8 cellular contexts compared by ENCODE assay signal in the genomic region with DNA sequence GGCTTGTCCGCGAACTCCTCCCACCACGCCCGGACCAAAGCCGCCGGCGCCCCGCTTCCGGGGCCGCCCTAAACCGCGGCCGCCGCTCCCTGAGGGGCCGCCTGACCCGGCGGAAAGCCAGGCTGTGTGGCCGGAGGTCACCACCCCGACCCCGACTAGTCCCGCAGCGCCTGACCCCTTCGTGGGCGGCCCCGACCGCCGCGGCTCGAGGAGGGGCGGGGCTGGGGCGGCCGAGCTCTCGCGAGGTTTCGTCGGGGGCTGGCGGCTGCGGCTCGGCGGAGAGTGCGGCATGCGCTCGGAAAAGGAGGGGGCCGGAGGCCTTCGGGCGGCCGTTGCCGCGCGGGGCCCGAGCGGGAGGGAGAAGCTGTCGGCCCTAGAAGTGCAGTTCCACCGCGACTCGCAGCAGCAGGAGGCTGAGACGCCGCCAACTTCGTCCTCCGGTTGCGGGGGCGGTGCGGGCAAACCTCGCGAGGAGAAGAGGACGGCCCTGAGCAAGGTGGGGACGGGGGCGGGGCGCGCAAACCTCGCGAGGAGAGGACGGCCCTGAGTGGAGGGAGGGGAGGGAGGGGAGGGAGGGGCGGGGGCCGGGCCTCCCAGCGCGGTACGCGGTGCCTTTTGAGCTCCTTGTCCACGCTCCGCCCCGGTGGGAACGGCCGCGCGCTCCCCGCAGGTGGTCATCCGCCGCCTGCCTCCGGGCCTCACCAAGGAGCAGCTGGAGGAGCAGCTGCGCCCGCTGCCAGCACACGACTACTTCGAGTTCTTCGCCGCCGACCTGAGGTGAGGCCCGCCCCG. TPM values are rescaled to one million over a fixed set of nuclear protein-coding genes. Genes with fewer than 3 reads are reported as not detected.
DNase-seq lines count a peak whose midpoint lies in the region; ATAC-seq, FAIRE-seq and TF ChIP-seq lines count a peak whose summit lies in the region.

A gene with protein sequence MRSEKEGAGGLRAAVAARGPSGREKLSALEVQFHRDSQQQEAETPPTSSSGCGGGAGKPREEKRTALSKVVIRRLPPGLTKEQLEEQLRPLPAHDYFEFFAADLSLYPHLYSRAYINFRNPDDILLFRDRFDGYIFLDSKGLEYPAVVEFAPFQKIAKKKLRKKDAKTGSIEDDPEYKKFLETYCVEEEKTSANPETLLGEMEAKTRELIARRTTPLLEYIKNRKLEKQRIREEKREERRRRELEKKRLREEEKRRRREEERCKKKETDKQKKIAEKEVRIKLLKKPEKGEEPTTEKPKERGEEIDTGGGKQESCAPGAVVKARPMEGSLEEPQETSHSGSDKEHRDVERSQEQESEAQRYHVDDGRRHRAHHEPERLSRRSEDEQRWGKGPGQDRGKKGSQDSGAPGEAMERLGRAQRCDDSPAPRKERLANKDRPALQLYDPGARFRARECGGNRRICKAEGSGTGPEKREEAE (plus strand): TSS at position 251 of the 792 bp plus-strand sequence. CDS start 39 bp downstream, at position 290.

- H3K4me3 ChIP-seq in bronchial epithelial cell (ENCODE audit: low read depth, low read length) (peak within 1 kb of the TSS; percentile 77), spleen (peak within 1 kb of the TSS; percentile 69 to 90 (median 80))

- TF ChIP-seq CTCF in WTC11 (IDR thresholded peaks at IDR 0.05) (no peak), bronchial epithelial cell (IDR thresholded peaks at IDR 0.05; ENCODE audit: insufficient read depth, low read length, severe bottlenecking) (no peak), spleen (IDR thresholded peaks at IDR 0.05 in 8 of 11, conservative IDR thresholded peaks at IDR 0.05 in 3 of 11) (peak in 2 of 11 experiments; percentile 22 to 28)

- POLR2A ChIA-PET in WTC11 (lab: Charles Lee): interaction anchor here (1.0 to 1.1 kb wide), 2 partner anchors 32 to 53 kb away, joined by 4 read pairs; a partner anchor contains a TSS

- no peaks in the 10 kb centered on the region for H3K27me3 Mint-ChIP-seq in WTC11 (ENCODE audit: low read depth)
- H3K27me3 Mint-ChIP-seq in immature natural killer cell (ENCODE audit: low read depth in 3 of 3): peaks cover 6 to 13% (median 7%) of the 10 kb centered on the region in 3 donors

- H3K9me3 Mint-ChIP-seq in WTC11: no peaks in the 10 kb centered on the region
- no peaks in the 10 kb centered on the region for H3K9me3 Mint-ChIP-seq in immature natural killer cell

- peaks cover 21 to 54% (median 37%) of the 10 kb centered on the region in 6 donors for H3K4me1 ChIP-seq in spleen

- no peaks in the 10 kb centered on the region for H3K9me3 ChIP-seq in spleen

- H3K27ac ChIP-seq in spleen: peak within 1 kb of the TSS; percentile 96 to 99 (median 98)

- peak within 1 kb of the TSS; percentile 98 for H3K27ac Mint-ChIP-seq in WTC11
- peak within 1 kb of the TSS; percentile 94 to 100 (median 97) for H3K27ac Mint-ChIP-seq in immature natural killer cell

- 0 to 1% (median 1%) methylated on average over 20 to 98 of the region's 99 CpGs for WGBS in spleen, 5 donors

- ATAC-seq in GM18868 (IDR thresholded peaks at IDR 0.05; ENCODE audit: unreplicated experiment): peak; percentile 63
- peak; percentile 51 for ATAC-seq in HG03103 (IDR thresholded peaks at IDR 0.05; ENCODE audit: low read depth, unreplicated experiment)
- ATAC-seq in WTC11: peak; percentile 84

- H3K27me3 ChIP-seq in bronchial epithelial cell (ENCODE audit: control insufficient read depth, insufficient read depth, low read length) (no peaks in the 10 kb centered on the region), spleen (replicated peaks in 1 of 7) (no peaks in the 10 kb centered on the region)

- H3K4me3 Mint-ChIP-seq in WTC11 (peak within 1 kb of the TSS; percentile 86), immature natural killer cell (peak within 1 kb of the TSS; percentile 89 to 97 (median 93))

- FAIRE-seq in bronchial epithelial cell (lab: Jason Lieb, UNC): no peak

- DNase-seq in ACHN: peak; percentile 84
- DNase-seq in NCI-H2196 treated with DMSO at 0.1 percent for 48 hours (lab: John Stamatoyannopoulos, UW; ENCODE audit: unreplicated experiment): peak; percentile 41
- DNase-seq in WTC11 (ENCODE audit: low spot score): peak; percentile 91
- DNase-seq in bronchial epithelial cell (ENCODE audit: low read depth): peak; percentile 63
- peak; percentile 86 to 91 (median 91) for DNase-seq in immature natural killer cell
- peak; percentile 97 for DNase-seq in spleen

- TF ChIP-seq POLR2A in spleen (IDR thresholded peaks at IDR 0.05): peak in 2 of 3 donors; percentile 24 to 66

- peaks cover 31% of the 10 kb centered on the region for H3K36me3 Mint-ChIP-seq in WTC11
- peaks cover 4 to 29% (median 28%) of the 10 kb centered on the region in 3 donors for H3K36me3 Mint-ChIP-seq in immature natural killer cell

- peaks cover 4% of the 10 kb centered on the region for H3K36me3 ChIP-seq in bronchial epithelial cell (ENCODE audit: control insufficient read depth, insufficient read depth, low read length)
- H3K36me3 ChIP-seq in spleen: peaks cover 0 to 52% (median 10%) of the 10 kb centered on the region in 6 donors

- intact Hi-C loops in spleen (cut with DNase I; ENCODE audit: low total_unique reads): no loop called here

- CTCF ChIA-PET in WTC11 (lab: Charles Lee): interaction anchor here (0.6 to 1.4 kb wide), 3 partner anchors 55 to 60 kb away, joined by 3 to 4 read pairs (median 3); no protein-coding TSS in a partner anchor

- in situ Hi-C loops in ACHN (cut with HindIII; ENCODE audit: low pct_ligation_motif_present, low pct_unique_long_range_greater_than_20kb, low sequenced_read_pairs): no loop called here

- H3K4me1 Mint-ChIP-seq in WTC11: peaks cover 25% of the 10 kb centered on the region
- peaks cover 47 to 71% of the 10 kb centered on the region in 2 donors for H3K4me1 Mint-ChIP-seq in immature natural killer cell

TF ChIP-seq in WTC11, 78 proteins besides CTCF, POLR2A, EP300 and RAD21 (continues in another document):
- TF ChIP-seq, protein P1, sequence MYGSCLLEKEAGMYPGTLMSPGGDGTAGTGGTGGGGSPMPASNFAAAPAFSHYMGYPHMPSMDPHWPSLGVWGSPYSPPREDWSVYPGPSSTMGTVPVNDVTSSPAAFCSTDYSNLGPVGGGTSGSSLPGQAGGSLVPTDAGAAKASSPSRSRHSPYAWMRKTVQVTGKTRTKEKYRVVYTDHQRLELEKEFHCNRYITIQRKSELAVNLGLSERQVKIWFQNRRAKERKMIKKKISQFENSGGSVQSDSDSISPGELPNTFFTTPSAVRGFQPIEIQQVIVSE (CRISPR knock-in tag; IDR thresholded peaks at IDR 0.05; ENCODE audit: borderline replicate concordance): no peak
- TF ChIP-seq FOXJ3 (CRISPR knock-in tag; IDR thresholded peaks at IDR 0.05; ENCODE audit: borderline replicate concordance) (no peak), ETV6 (CRISPR knock-in tag; IDR thresholded peaks at IDR 0.05) (peak; percentile 64; the same call in 1 of the 2 replicates), ESRRA (CRISPR knock-in tag; IDR thresholded peaks at IDR 0.05; ENCODE audit: borderline replicate concordance) (peak; percentile 76; the same call in 1 of the 2 replicates), RELA (CRISPR knock-in tag; IDR thresholded peaks at IDR 0.05; ENCODE audit: borderline replicate concordance) (peak; percentile 77; the same call in 1 of the 2 replicates), GABPB1 (CRISPR knock-in tag; IDR thresholded peaks at IDR 0.05) (peak; percentile 69), NFE2L1 (CRISPR knock-in tag; IDR thresholded peaks at IDR 0.05) (no peak), KAT7 (CRISPR knock-in tag; IDR thresholded peaks at IDR 0.05; ENCODE audit: borderline replicate concordance) (peak; percentile 85), ZNF232 (CRISPR knock-in tag; IDR thresholded peaks at IDR 0.05) (no peak), TCF7 (CRISPR knock-in tag; IDR thresholded peaks at IDR 0.05; ENCODE audit: low read depth) (0 out of 2 replicates have a peak, but pooled peaks have one; percentile 61), ZNF138 (CRISPR knock-in tag; conservative IDR thresholded peaks at IDR 0.05) (no peak; the same call in 1 of the 2 replicates), NFYB (CRISPR knock-in tag; conservative IDR thresholded peaks at IDR 0.05; ENCODE audit: low read depth) (no peak), GRHL2 (CRISPR knock-in tag; IDR thresholded peaks at IDR 0.05; ENCODE audit: insufficient replicate concordance, severe bottlenecking) (no peak)
- TF ChIP-seq, protein P2, sequence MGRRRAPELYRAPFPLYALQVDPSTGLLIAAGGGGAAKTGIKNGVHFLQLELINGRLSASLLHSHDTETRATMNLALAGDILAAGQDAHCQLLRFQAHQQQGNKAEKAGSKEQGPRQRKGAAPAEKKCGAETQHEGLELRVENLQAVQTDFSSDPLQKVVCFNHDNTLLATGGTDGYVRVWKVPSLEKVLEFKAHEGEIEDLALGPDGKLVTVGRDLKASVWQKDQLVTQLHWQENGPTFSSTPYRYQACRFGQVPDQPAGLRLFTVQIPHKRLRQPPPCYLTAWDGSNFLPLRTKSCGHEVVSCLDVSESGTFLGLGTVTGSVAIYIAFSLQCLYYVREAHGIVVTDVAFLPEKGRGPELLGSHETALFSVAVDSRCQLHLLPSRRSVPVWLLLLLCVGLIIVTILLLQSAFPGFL (CRISPR knock-in tag; IDR thresholded peaks at IDR 0.05; ENCODE audit: borderline replicate concordance): no peak
- TF ChIP-seq, protein P3, sequence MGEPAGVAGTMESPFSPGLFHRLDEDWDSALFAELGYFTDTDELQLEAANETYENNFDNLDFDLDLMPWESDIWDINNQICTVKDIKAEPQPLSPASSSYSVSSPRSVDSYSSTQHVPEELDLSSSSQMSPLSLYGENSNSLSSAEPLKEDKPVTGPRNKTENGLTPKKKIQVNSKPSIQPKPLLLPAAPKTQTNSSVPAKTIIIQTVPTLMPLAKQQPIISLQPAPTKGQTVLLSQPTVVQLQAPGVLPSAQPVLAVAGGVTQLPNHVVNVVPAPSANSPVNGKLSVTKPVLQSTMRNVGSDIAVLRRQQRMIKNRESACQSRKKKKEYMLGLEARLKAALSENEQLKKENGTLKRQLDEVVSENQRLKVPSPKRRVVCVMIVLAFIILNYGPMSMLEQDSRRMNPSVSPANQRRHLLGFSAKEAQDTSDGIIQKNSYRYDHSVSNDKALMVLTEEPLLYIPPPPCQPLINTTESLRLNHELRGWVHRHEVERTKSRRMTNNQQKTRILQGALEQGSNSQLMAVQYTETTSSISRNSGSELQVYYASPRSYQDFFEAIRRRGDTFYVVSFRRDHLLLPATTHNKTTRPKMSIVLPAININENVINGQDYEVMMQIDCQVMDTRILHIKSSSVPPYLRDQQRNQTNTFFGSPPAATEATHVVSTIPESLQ (CRISPR knock-in tag; IDR thresholded peaks at IDR 0.05): no peak

RNA-seq across cellular contexts. Expression of the gene that starts here (rescaled TPM):
- total RNA-seq in WTC11 (2021) (64.2 to 71.9 TPM (median 68.7 TPM) in 3 replicates), bronchial epithelial cell (13.7 and 17.8 TPM in 2 replicates), spleen (10 to 100 TPM; 33.0 to 59.7 (median 46.8) TPM)
- polyA plus RNA-seq in immature natural killer cell (10 to 100 TPM in 2 of 3 donors, 1 to 10 TPM in 1; 8.9 to 35.5 (median 23.9) TPM), spleen (10 to 100 TPM; 40.2 to 58.0 (median 54.5) TPM)

Comparison
In these comparisons a context has a peak if more than half of its experiments do, and no peak if none do; other contexts are left out.
1. Peak in every context shown above with its lines: DNase-seq, ATAC-seq, H3K4me3 ChIP-seq and H3K27ac ChIP-seq.
2. DNase-seq: peak in every context shown above with its lines; median percentile 97 in spleen; 91 in WTC11; 91 in immature natural killer cell; 84 in ACHN; 63 in bronchial epithelial cell; 41 in NCI-H2196 treated with DMSO at 0.1 percent for 48 hours.